In genomic region chr17:63682981-63683380, GRCh38 we compare ENCODE assay signal across 25 cellular contexts.
"Had no signal": no experiment of that assay in that cellular context is flagged by ENCODE, and none has a peak within 500 bp of the region (broad histone marks: within the 10 kb centered on the region; RNA-seq: fewer than 3 reads in every experiment).

No MANE protein-coding gene starts in this region.

- H3K9me3 ChIP-seq: adrenal gland, ascending aorta, left ventricle myocardium inferior, pancreas, psoas muscle, right atrium auricular region, suprapubic skin, transverse colon, vagina had no signal

- ATAC-seq: foreskin keratinocyte; natural killer cell; pancreas; psoas muscle; stimulated activated naive CD8-positive, alpha-beta T cell treated with anti-CD3 and anti-CD28 coated beads, Interleukin-15, amount 100 ng/mL, for 72 hours had no signal

- DNase-seq: activated CD4-positive, alpha-beta T cell treated with anti-CD3 and anti-CD28 coated beads for 1 hour; activated CD4-positive, alpha-beta T cell treated with anti-CD3 and anti-CD28 coated beads, Interleukin-2, amount 50 U/mL, for 4 hours; activated effector memory CD4-positive, alpha-beta T cell treated with anti-CD3 and anti-CD28 coated beads, Interleukin-2, amount 50 U/mL, for 16 hours; activated naive CD4-positive, alpha-beta T cell treated with anti-CD3 and anti-CD28 coated beads, Interleukin-2, amount 50 U/mL, for 16 hours; adrenal gland; central memory CD4-positive, alpha-beta T cell; dermis blood vessel endothelial cell; effector CD8-positive, alpha-beta T cell; foreskin keratinocyte; immature natural killer cell; kidney glomerular epithelial cell; left ventricle myocardium inferior; natural killer cell; pancreas; psoas muscle; stimulated activated CD4-positive, alpha-beta T cell treated with anti-CD3 and anti-CD28 coated beads, Interleukin-12 subunit alpha, Interleukin-12 subunit beta, amount 100 ng/mL, for 4 hours; stimulated activated CD4-positive, alpha-beta T cell treated with anti-CD3 and anti-CD28 coated beads, Interleukin-4, amount 100 ng/mL, for 4 hours; stimulated activated naive CD8-positive, alpha-beta T cell treated with anti-CD3 and anti-CD28 coated beads, Interleukin-15, amount 100 ng/mL, for 72 hours; transverse colon; WERI-Rb-1 had no signal

- H3K4me1 Mint-ChIP-seq: natural killer cell had no signal

- H3K27ac ChIP-seq: adrenal gland, ascending aorta, foreskin keratinocyte, left ventricle myocardium inferior, pancreas, psoas muscle, right atrium auricular region, suprapubic skin, transverse colon, vagina, WERI-Rb-1 had no signal

- H3K27me3 Mint-ChIP-seq: stimulated activated naive CD8-positive, alpha-beta T cell treated with anti-CD3 and anti-CD28 coated beads, Interleukin-15, amount 100 ng/mL, for 72 hours had no signal

- H3K4me1 ChIP-seq: foreskin keratinocyte, pancreas, psoas muscle had no signal

- H3K9me3 Mint-ChIP-seq: immature natural killer cell; natural killer cell; stimulated activated naive CD8-positive, alpha-beta T cell treated with anti-CD3 and anti-CD28 coated beads, Interleukin-15, amount 100 ng/mL, for 72 hours; T-helper 2 cell treated with Interferon-gamma antibody and Interleukin-4, amounts not matched to agents 5 μg/mL and 100 μg/mL, for 36 hours had no signal

- H3K27me3 ChIP-seq: adrenal gland, ascending aorta, foreskin keratinocyte, pancreas, right atrium auricular region, suprapubic skin, transverse colon, vagina had no signal

- H3K4me3 ChIP-seq: adrenal gland, ascending aorta, left ventricle myocardium inferior, pancreas, psoas muscle, right atrium auricular region, suprapubic skin, transverse colon, vagina had no signal

- H3K4me3 Mint-ChIP-seq: immature natural killer cell; natural killer cell; stimulated activated naive CD8-positive, alpha-beta T cell treated with anti-CD3 and anti-CD28 coated beads, Interleukin-15, amount 100 ng/mL, for 72 hours; T-helper 2 cell treated with Interferon-gamma antibody and Interleukin-4, amounts not matched to agents 5 μg/mL and 100 μg/mL, for 36 hours had no signal

- H3K27ac Mint-ChIP-seq: natural killer cell; stimulated activated naive CD8-positive, alpha-beta T cell treated with anti-CD3 and anti-CD28 coated beads, Interleukin-15, amount 100 ng/mL, for 72 hours; T-helper 2 cell treated with Interferon-gamma antibody and Interleukin-4, amounts not matched to agents 5 μg/mL and 100 μg/mL, for 36 hours had no signal
